Comparison of ENCODE assay signal across 27 cellular contexts in genomic region chr14:20789230-20789813, GRCh38. TPM values are rescaled to one million over a fixed set of nuclear protein-coding genes. Genes with fewer than 3 reads are reported as not detected.
DNase-seq lines count a peak whose midpoint lies in the region; ATAC-seq, FAIRE-seq and TF ChIP-seq lines count a peak whose summit lies in the region.
"Had no signal": no experiment of that assay in that cellular context is flagged by ENCODE, and none has a peak within 500 bp of the region (broad histone marks: within the 10 kb centered on the region; RNA-seq: fewer than 3 reads in every experiment).

No MANE protein-coding gene starts in this region.

- no peak for DNase-seq in heart left ventricle
- DNase-seq in Right ventricle myocardium superior: no peak
- DNase-seq in dermis microvascular lymphatic vessel endothelial cell (ENCODE audit: low read depth in 2 of 2): peak; percentile 84 to 85
- no peak for DNase-seq in lung (ENCODE audit: low spot score)
- no peak for DNase-seq in stomach
- DNase-seq in urothelium cell line (ENCODE audit: low spot score): no peak
- DNase-seq in frontal cortex (ENCODE audit: low spot score in 2 of 2): no peak
- no peak for DNase-seq in SKM-1 treated with dmso at 0.1 percent for 144 hours (lab: John Stamatoyannopoulos, UW; ENCODE audit: unreplicated experiment)
- DNase-seq: BE2C; Calu3; CD8-positive, alpha-beta T cell; EL; GM23248; Karpas-422; NCI-H1092 treated with DMSO at 0.1 percent for 48 hours; NCI-H1694 treated with DMSO at 0.1 percent for 48 hours; NCI-H2227 treated with DMSO at 0.1 percent for 48 hours; NCI-H524; NCI-H82; OCI-M1; SHP77 had no signal

- no peak for TF ChIP-seq POLR2A in heart left ventricle (IDR thresholded peaks at IDR 0.05)
- TF ChIP-seq POLR2A in stomach (IDR thresholded peaks at IDR 0.05): no peak

- TF ChIP-seq CTCF in heart left ventricle (IDR thresholded peaks at IDR 0.05) (no peak), lung (IDR thresholded peaks at IDR 0.05; ENCODE audit: control extremely low read depth, extremely low read depth) (no peak), stomach (IDR thresholded peaks at IDR 0.05) (no peak)

- no peaks in the 10 kb centered on the region for H3K27me3 ChIP-seq in heart left ventricle
- no peaks in the 10 kb centered on the region for H3K27me3 ChIP-seq in lung (ENCODE audit: control insufficient read depth, insufficient read depth)
- H3K27me3 ChIP-seq in stomach: no peaks in the 10 kb centered on the region

- FAIRE-seq in urothelium cell line (lab: Jason Lieb, UNC) (no peak), frontal cortex (lab: Jason Lieb, UNC) (no peak)
- FAIRE-seq: A204.1, GM12878, GM19239 had no signal

- 46 to 55% (median 48%) methylated on average over 3 of the region's 3 CpGs for WGBS in heart left ventricle, 4 donors
- 27 to 29% methylated on average over 3 of the region's 3 CpGs for WGBS in lung, 2 donors
- 21 to 45% (median 31%) methylated on average over 3 of the region's 3 CpGs for WGBS in stomach, 5 donors

- H3K9me3 ChIP-seq in heart left ventricle (no peaks in the 10 kb centered on the region), lung (ENCODE audit: control insufficient read depth in 2 of 2, insufficient read depth in 1 of 2, low read length in 1 of 2) (no peaks in the 10 kb centered on the region), stomach (no peaks in the 10 kb centered on the region)
- H3K9me3 ChIP-seq: BE2C, HAP-1 had no signal

- no peaks in the 10 kb centered on the region for H3K36me3 ChIP-seq in heart left ventricle
- H3K36me3 ChIP-seq in lung (ENCODE audit: control insufficient read depth in 2 of 2, insufficient read depth in 2 of 2, low read length in 2 of 2): no peaks in the 10 kb centered on the region
- H3K36me3 ChIP-seq in stomach: no peaks in the 10 kb centered on the region
- H3K36me3 ChIP-seq: BE2C, HAP-1 had no signal

- H3K4me3 ChIP-seq in heart left ventricle (no peak overlapping the region), lung (no peak overlapping the region), stomach (no peak overlapping the region)
- H3K4me3 ChIP-seq: GM12878, GM23248, HAP-1 had no signal

- TF ChIP-seq EP300 in stomach (IDR thresholded peaks at IDR 0.05): no peak

- H3K4me1 ChIP-seq in heart left ventricle (peaks cover 0 to 21% (median 5%) of the 10 kb centered on the region in 12 donors), lung (ENCODE audit: control insufficient read depth in 2 of 2, insufficient read depth in 2 of 2, low read length in 2 of 2) (peaks cover 0 to 10% of the 10 kb centered on the region in 2 donors), stomach (peaks cover 0 to 19% (median 3%) of the 10 kb centered on the region in 4 donors)
- H3K4me1 ChIP-seq: BE2C, HAP-1 had no signal

- intact Hi-C loops in heart left ventricle (cut with DNase I): no loop called here
- intact Hi-C loops in Right ventricle myocardium superior (cut with DNase I): no loop called here
- intact Hi-C loops in stomach (cut with DNase I; ENCODE audit: low total_unique reads): no loop called here

- peak in 2 of 4 donors; percentile 36 to 60 for ATAC-seq in heart left ventricle
- no peak for ATAC-seq in Right ventricle myocardium superior (ENCODE audit: poor library complexity)
- peak; percentile 16 for ATAC-seq in lung (ENCODE audit: insufficient read depth, low FRiP score)
- ATAC-seq: CD8-positive, alpha-beta T cell; GM12878 had no signal

- peak overlapping the region in 9 of 12 donors; percentile 4 to 72 (median 39) for H3K27ac ChIP-seq in heart left ventricle
- no peak overlapping the region for H3K27ac ChIP-seq in lung (ENCODE audit: low read depth in 1 of 2, low read length in 1 of 2)
- H3K27ac ChIP-seq in stomach: peak overlapping the region in 3 of 5 donors; percentile 18 to 58 (median 54)
- H3K27ac ChIP-seq: GM23248 had no signal

RNA-seq across cellular contexts. Expression of gene RNASE6, which starts 8.3 kb away (rescaled TPM):
- 10 to 100 TPM in 2 of 9 donors, 1 to 10 TPM in 7; 2.5 to 39.9 (median 5.2) TPM for total RNA-seq in heart left ventricle
- 1 to 10 TPM; 1.1 to 6.3 TPM for polyA plus RNA-seq in heart left ventricle
- total RNA-seq in Right ventricle myocardium superior: 6.4 TPM
- total RNA-seq in dermis microvascular lymphatic vessel endothelial cell: not detected in 2 replicates
- total RNA-seq in lung: 10 to 100 TPM in 1 of 2 donors, 1 to 10 TPM in 1; 8.1 to 15.9 TPM
- 10 to 100 TPM in 1 of 2 donors, 1 to 10 TPM in 1; 5.1 to 37.2 TPM for polyA plus RNA-seq in lung
- total RNA-seq in stomach: 10 to 100 TPM in 1 of 5 donors, 1 to 10 TPM in 2, not detected in 2; 2.9 to 13.3 (median 8.4) TPM
- polyA plus RNA-seq in stomach: 1 to 10 TPM; 4.7 to 8.2 (median 5.0) TPM
- total RNA-seq in frontal cortex: 1.2 TPM
- total RNA-seq: Calu3, GM23248, MCF 10A had no signal
- polyA plus RNA-seq: GM23248 had no signal

RNA-seq across cellular contexts. Expression of gene RNASE1, which starts 13.3 kb away (rescaled TPM):
- total RNA-seq in heart left ventricle (100 to 1,000 TPM; 127 to 654 (median 294) TPM), Right ventricle myocardium superior (317 TPM), dermis microvascular lymphatic vessel endothelial cell (7.1 and 8.0 TPM in 2 replicates), lung (100 to 1,000 TPM; 511 to 773 TPM), stomach (100 to 1,000 TPM in 4 of 5 donors, 10 to 100 TPM in 1; 51.6 to 604 (median 237) TPM), frontal cortex (12.2 TPM)
- polyA plus RNA-seq in heart left ventricle (100 to 1,000 TPM; 199 to 242 TPM), lung (1,000 to 10,000 TPM; 1,226 to 1,326 TPM), stomach (100 to 1,000 TPM; 129 to 404 (median 237) TPM)
- total RNA-seq: CD8-positive, alpha-beta T cell; GM23248; MCF 10A had no signal
- polyA plus RNA-seq: GM23248, IgD-negative memory B cell had no signal

RNA-seq across cellular contexts. Expression of gene EDDM3B, which starts 21.1 kb away (rescaled TPM):
- total RNA-seq in heart left ventricle (not detected), Right ventricle myocardium superior (not detected), dermis microvascular lymphatic vessel endothelial cell (not detected in 2 replicates), lung (not detected), stomach (not detected), frontal cortex (not detected)
- polyA plus RNA-seq in heart left ventricle (not detected), lung (under 1 TPM in 1 of 2 donors, not detected in 1; 0.09 TPM), stomach (not detected)
- total RNA-seq: Calu3; CD8-positive, alpha-beta T cell; GM12878; GM23248; MCF 10A had no signal
- polyA plus RNA-seq: GM12878, GM23248, IgD-negative memory B cell had no signal

RNA-seq across cellular contexts. Expression of gene EDDM3A, which starts 43.6 kb away (rescaled TPM):
- total RNA-seq in heart left ventricle (not detected), Right ventricle myocardium superior (not detected), dermis microvascular lymphatic vessel endothelial cell (not detected in 2 replicates), lung (not detected), stomach (not detected), frontal cortex (not detected)
- polyA plus RNA-seq in heart left ventricle (not detected), lung (not detected), stomach (under 1 TPM in 1 of 3 donors, not detected in 2; 0.38 TPM)
- total RNA-seq: Calu3; CD8-positive, alpha-beta T cell; GM12878; GM23248; MCF 10A had no signal
- polyA plus RNA-seq: GM12878, GM23248, IgD-negative memory B cell had no signal

Comparison
In these comparisons a context has a peak if more than half of its experiments do, and no peak if none do; other contexts are left out.
1. DNase-seq: peak in dermis microvascular lymphatic vessel endothelial cell (2 of 2); none in heart left ventricle (0 of 5), Right ventricle myocardium superior (single experiment), lung (single experiment), stomach (single experiment), urothelium cell line (single experiment), frontal cortex (0 of 2) and SKM-1 treated with dmso at 0.1 percent for 144 hours (single experiment).
2. H3K27ac ChIP-seq: peak in heart left ventricle (9 of 12) and stomach (3 of 5); none in lung (0 of 2).